Comparison of ENCODE assay signal across 1 cellular context in genomic region chr19:29840066-29840950, GRCh38.
A peak's percentile ranks its signal among the peaks of the same experiment; 100 is the strongest.
TF ChIP-seq lines count a peak whose summit lies in the region.

No MANE protein-coding gene starts in this region.

TF ChIP-seq in K562, 482 proteins besides CTCF, POLR2A, EP300 and RAD21:
- no peak for TF ChIP-seq GTF2F1 (IDR thresholded peaks at IDR 0.05; ENCODE audit: low read depth, low read length)
- peak; percentile 61 for TF ChIP-seq PRDM10 (IDR thresholded peaks at IDR 0.05; ENCODE audit: partially characterized antibody)
TF ChIP-seq in K562: peak in this region for 1.
